In the genomic region with DNA sequence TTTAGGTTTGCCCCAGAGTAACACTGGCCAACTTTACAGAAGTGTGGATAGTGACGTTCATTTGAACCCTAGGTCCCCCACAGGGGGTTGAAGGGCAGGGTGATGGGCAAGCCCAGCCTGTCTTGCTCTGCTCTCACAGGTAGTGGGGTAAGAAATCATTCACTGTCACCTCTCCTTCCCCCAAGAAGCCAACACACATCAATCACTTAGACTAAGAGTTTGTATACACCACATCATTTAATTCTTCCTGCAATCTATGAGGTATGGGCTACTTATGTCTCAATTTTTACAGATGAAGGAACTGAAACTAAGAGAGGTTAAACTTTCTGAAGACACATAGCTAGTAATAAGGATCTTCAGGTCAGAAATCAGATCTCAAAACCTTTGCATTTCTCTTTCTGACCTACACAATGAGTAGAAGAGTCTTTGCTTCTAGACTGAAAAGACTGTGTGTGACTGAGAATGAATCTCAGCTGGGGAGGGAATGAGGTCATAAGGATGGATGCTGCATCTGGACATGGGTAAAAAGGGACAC, we compare ENCODE assay signal across 9 cellular contexts.
DNase-seq lines count a peak whose midpoint lies in the region; ATAC-seq and TF ChIP-seq lines count a peak whose summit lies in the region.
"Had no signal": no experiment of that assay in that cellular context is flagged by ENCODE, and none has a peak within 500 bp of the region (broad histone marks: within the 10 kb centered on the region; RNA-seq: fewer than 3 reads in every experiment).

No MANE protein-coding gene starts in this region.

- H3K4me1 Mint-ChIP-seq in activated CD8-positive, alpha-beta T cell treated with anti-CD3 and anti-CD28 coated beads, Interleukin-2, amount 10 ng/mL, durations not matched to agents 7 days and 5 days (ENCODE audit: low read depth) = peaks cover 36% of the 10 kb centered on the region
- peaks cover 5% of the 10 kb centered on the region for H3K4me1 Mint-ChIP-seq in activated CD8-positive, alpha-beta T cell treated with anti-CD3 and anti-CD28 coated beads for 36 hours (ENCODE audit: low read depth)
- H3K4me1 Mint-ChIP-seq in IgD-negative memory B cell = peaks cover 38 to 54% (median 52%) of the 10 kb centered on the region in 3 donors

- peak overlapping the region; percentile 47 for H3K27ac Mint-ChIP-seq in activated CD8-positive, alpha-beta T cell treated with anti-CD3 and anti-CD28 coated beads, Interleukin-2, amount 10 ng/mL, durations not matched to agents 7 days and 5 days
- no peak overlapping the region for H3K27ac Mint-ChIP-seq in activated CD8-positive, alpha-beta T cell treated with anti-CD3 and anti-CD28 coated beads for 36 hours
- H3K27ac Mint-ChIP-seq in IgD-negative memory B cell = peak overlapping the region; percentile 18 to 71 (median 20)

- TF ChIP-seq CTCF in activated CD8-positive, alpha-beta T cell treated with anti-CD3 and anti-CD28 coated beads for 36 hours (IDR thresholded peaks at IDR 0.05) = no peak

- no peak for DNase-seq in activated CD8-positive, alpha-beta T cell treated with anti-CD3 and anti-CD28 coated beads, Interleukin-2, amount 10 ng/mL, durations not matched to agents 7 days and 5 days
- DNase-seq in activated CD8-positive, alpha-beta T cell treated with anti-CD3 and anti-CD28 coated beads for 36 hours = no peak
- DNase-seq in NCI-H226 (no peak), putamen (ENCODE audit: low spot score) (no peak), NCI-H128 (lab: John Stamatoyannopoulos, UW; ENCODE audit: unreplicated experiment) (no peak)
- DNase-seq: stomach had no signal

- CTCF ChIA-PET in activated CD8-positive, alpha-beta T cell treated with anti-CD3 and anti-CD28 coated beads, Interleukin-2, amount 10 ng/mL, durations not matched to agents 7 days and 5 days (lab: Charles Lee) = interaction anchor here (1.1 to 2.2 kb wide), 2 partner anchors 11 to 152 kb away, joined by 3 to 7 read pairs; no protein-coding TSS in a partner anchor
- CTCF ChIA-PET in activated CD8-positive, alpha-beta T cell treated with anti-CD3 and anti-CD28 coated beads for 36 hours (lab: Charles Lee) = no interaction called here

- H3K27me3 Mint-ChIP-seq in activated CD8-positive, alpha-beta T cell treated with anti-CD3 and anti-CD28 coated beads, Interleukin-2, amount 10 ng/mL, durations not matched to agents 7 days and 5 days (ENCODE audit: low read depth) = peaks cover 2% of the 10 kb centered on the region
- no peaks in the 10 kb centered on the region for H3K27me3 Mint-ChIP-seq in activated CD8-positive, alpha-beta T cell treated with anti-CD3 and anti-CD28 coated beads for 36 hours
- H3K27me3 Mint-ChIP-seq in IgD-negative memory B cell = no peaks in the 10 kb centered on the region

- peak overlapping the region; percentile 22 for H3K27ac ChIP-seq in temporal lobe (ENCODE audit: low read depth, low read length)

- H3K4me3 Mint-ChIP-seq in activated CD8-positive, alpha-beta T cell treated with anti-CD3 and anti-CD28 coated beads, Interleukin-2, amount 10 ng/mL, durations not matched to agents 7 days and 5 days = no peak overlapping the region
- H3K4me3 Mint-ChIP-seq in activated CD8-positive, alpha-beta T cell treated with anti-CD3 and anti-CD28 coated beads for 36 hours = no peak overlapping the region
- peak overlapping the region; percentile 15 to 84 (median 64) for H3K4me3 Mint-ChIP-seq in IgD-negative memory B cell

- H3K36me3 Mint-ChIP-seq in activated CD8-positive, alpha-beta T cell treated with anti-CD3 and anti-CD28 coated beads, Interleukin-2, amount 10 ng/mL, durations not matched to agents 7 days and 5 days (ENCODE audit: low read depth) = no peaks in the 10 kb centered on the region
- no peaks in the 10 kb centered on the region for H3K36me3 Mint-ChIP-seq in activated CD8-positive, alpha-beta T cell treated with anti-CD3 and anti-CD28 coated beads for 36 hours (ENCODE audit: low read depth)
- peaks cover 2% of the 10 kb centered on the region for H3K36me3 Mint-ChIP-seq in IgD-negative memory B cell

- H3K9me3 Mint-ChIP-seq in activated CD8-positive, alpha-beta T cell treated with anti-CD3 and anti-CD28 coated beads, Interleukin-2, amount 10 ng/mL, durations not matched to agents 7 days and 5 days (ENCODE audit: insufficient read depth) = no peaks in the 10 kb centered on the region
- H3K9me3 Mint-ChIP-seq in activated CD8-positive, alpha-beta T cell treated with anti-CD3 and anti-CD28 coated beads for 36 hours = no peaks in the 10 kb centered on the region
- no peaks in the 10 kb centered on the region for H3K9me3 Mint-ChIP-seq in IgD-negative memory B cell

- POLR2A ChIA-PET in activated CD8-positive, alpha-beta T cell treated with anti-CD3 and anti-CD28 coated beads, Interleukin-2, amount 10 ng/mL, durations not matched to agents 7 days and 5 days (lab: Charles Lee) = interaction anchor here (1.4 to 1.9 kb wide), 2 partner anchors 9 to 12 kb away, joined by 3 to 5 read pairs; no protein-coding TSS in a partner anchor
- POLR2A ChIA-PET in activated CD8-positive, alpha-beta T cell treated with anti-CD3 and anti-CD28 coated beads for 36 hours (lab: Charles Lee) = no interaction called here

- no peak for ATAC-seq in activated CD8-positive, alpha-beta T cell treated with anti-CD3 and anti-CD28 coated beads, Interleukin-2, amount 10 ng/mL, durations not matched to agents 7 days and 5 days
- no peak for ATAC-seq in activated CD8-positive, alpha-beta T cell treated with anti-CD3 and anti-CD28 coated beads for 36 hours
- peak; percentile 83 for ATAC-seq in HG02678 (IDR thresholded peaks at IDR 0.05; ENCODE audit: unreplicated experiment)

- intact Hi-C loops in activated CD8-positive, alpha-beta T cell treated with anti-CD3 and anti-CD28 coated beads for 36 hours (cut with micrococcal nuclease) = no loop called here

Comparison
In these comparisons a context has a peak if more than half of its experiments do, and no peak if none do; other contexts are left out.
1. H3K4me3 Mint-ChIP-seq: peak in IgD-negative memory B cell (4 of 4); none in activated CD8-positive, alpha-beta T cell treated with anti-CD3 and anti-CD28 coated beads, Interleukin-2, amount 10 ng/mL, durations not matched to agents 7 days and 5 days (single experiment) and activated CD8-positive, alpha-beta T cell treated with anti-CD3 and anti-CD28 coated beads for 36 hours (single experiment).